ENCODE assay signal across 12 cellular contexts in genomic region chr15:79881254-79881653, GRCh38.
"Had no signal": no experiment of that assay in that cellular context is flagged by ENCODE, and none has a peak within 500 bp of the region (broad histone marks: within the 10 kb centered on the region; RNA-seq: fewer than 3 reads in every experiment).

No MANE protein-coding gene starts in this region.

- H3K4me3 ChIP-seq: cardiac muscle cell, ovary had no signal

- ATAC-seq: T-helper 17 cell had no signal

- DNase-seq: activated CD4-positive, alpha-beta memory T cell treated with anti-CD3 and anti-CD28 coated beads for 36 hours; activated CD4-positive, CD25-positive, alpha-beta regulatory T cell treated with anti-CD3 and anti-CD28 coated beads, Interleukin-2, amount 50 U/mL, for 72 hours; activated gamma-delta T cell treated with Interleukin-2 at 50 U/mL for 16 hours; activated T-cell treated with anti-CD3 and anti-CD28 coated beads, Interleukin-2, amount 50 U/mL, for 48 hours; effector CD4-positive, alpha-beta T cell; left ventricle myocardium superior; mesendoderm; ovary; stimulated activated CD4-positive, alpha-beta T cell treated with anti-CD3 and anti-CD28 coated beads, Interleukin-2, amount 100 ng/mL, for 48 hours; stimulated activated naive CD4-positive, alpha-beta T cell treated with Interleukin-2 at 50 U/mL for 16 hours; T-helper 17 cell had no signal

- H3K9me3 ChIP-seq: ovary had no signal

- H3K36me3 ChIP-seq: ovary had no signal

- H3K27ac ChIP-seq: cardiac muscle cell, ovary had no signal

- H3K27me3 ChIP-seq: cardiac muscle cell, ovary had no signal
